1 cellular context compared by ENCODE assay signal in the genomic region with DNA sequence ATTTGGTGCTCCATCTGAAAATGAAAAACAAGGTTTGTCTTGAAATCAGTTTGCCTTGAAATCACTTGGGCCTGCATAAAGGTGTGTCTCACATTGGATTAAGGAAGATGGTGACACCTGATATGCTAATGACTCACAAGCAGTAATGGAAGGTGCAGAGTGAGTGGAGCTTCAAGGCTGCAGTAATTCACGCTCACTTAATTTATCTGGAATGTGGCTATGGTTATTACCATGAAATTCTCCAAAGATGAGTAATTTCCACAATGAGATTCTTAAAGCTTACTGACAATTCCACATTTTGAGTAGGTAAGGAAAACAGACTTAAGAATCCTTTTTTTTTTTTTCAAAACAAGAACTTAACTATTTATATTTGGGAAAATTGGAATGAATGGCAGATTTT.
TF ChIP-seq lines count a peak whose summit lies in the region.

No MANE protein-coding gene starts in this region.

TF ChIP-seq in HEK293, 187 proteins besides CTCF, POLR2A, EP300 and RAD21 (continued from another document):
- TF ChIP-seq PRDM6 (tag by site-specific recombination; IDR thresholded peaks at IDR 0.05) (peak; percentile 29; the same call in 1 of the 2 replicates), PRDM4 (tag by site-specific recombination; IDR thresholded peaks at IDR 0.05) (no peak), RBAK (tag by site-specific recombination; IDR thresholded peaks at IDR 0.05) (no peak), KLF10 (tag by site-specific recombination; IDR thresholded peaks at IDR 0.05) (peak; percentile 56), TRIM28 (IDR thresholded peaks at IDR 0.05; ENCODE audit: borderline replicate concordance, low read length) (no peak), ZNF639 (tag by site-specific recombination; IDR thresholded peaks at IDR 0.05) (peak; percentile 70; the same call in 1 of the 2 replicates), ZNF398 (tag by site-specific recombination; IDR thresholded peaks at IDR 0.05) (no peak), ZNF529 (tag by site-specific recombination; IDR thresholded peaks at IDR 0.05; ENCODE audit: insufficient replicate concordance) (no peak), HOXC10 (CRISPR knock-in tag; IDR thresholded peaks at IDR 0.05) (no peak), SALL2 (tag by site-specific recombination; IDR thresholded peaks at IDR 0.05; ENCODE audit: borderline replicate concordance) (no peak)
- TF ChIP-seq, protein P1, sequence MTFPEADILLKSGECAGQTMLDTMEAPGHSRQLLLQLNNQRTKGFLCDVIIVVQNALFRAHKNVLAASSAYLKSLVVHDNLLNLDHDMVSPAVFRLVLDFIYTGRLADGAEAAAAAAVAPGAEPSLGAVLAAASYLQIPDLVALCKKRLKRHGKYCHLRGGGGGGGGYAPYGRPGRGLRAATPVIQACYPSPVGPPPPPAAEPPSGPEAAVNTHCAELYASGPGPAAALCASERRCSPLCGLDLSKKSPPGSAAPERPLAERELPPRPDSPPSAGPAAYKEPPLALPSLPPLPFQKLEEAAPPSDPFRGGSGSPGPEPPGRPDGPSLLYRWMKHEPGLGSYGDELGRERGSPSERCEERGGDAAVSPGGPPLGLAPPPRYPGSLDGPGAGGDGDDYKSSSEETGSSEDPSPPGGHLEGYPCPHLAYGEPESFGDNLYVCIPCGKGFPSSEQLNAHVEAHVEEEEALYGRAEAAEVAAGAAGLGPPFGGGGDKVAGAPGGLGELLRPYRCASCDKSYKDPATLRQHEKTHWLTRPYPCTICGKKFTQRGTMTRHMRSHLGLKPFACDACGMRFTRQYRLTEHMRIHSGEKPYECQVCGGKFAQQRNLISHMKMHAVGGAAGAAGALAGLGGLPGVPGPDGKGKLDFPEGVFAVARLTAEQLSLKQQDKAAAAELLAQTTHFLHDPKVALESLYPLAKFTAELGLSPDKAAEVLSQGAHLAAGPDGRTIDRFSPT (tag by site-specific recombination; IDR thresholded peaks at IDR 0.05): 0 out of 2 replicates have a peak, but pooled peaks have one; percentile 13
TF ChIP-seq in HEK293: peak in this region for 12.
